In genomic region chr2:216576611-216577010, GRCh38 we compare ENCODE assay signal across 31 cellular contexts.
"Had no signal": no experiment of that assay in that cellular context is flagged by ENCODE, and none has a peak within 500 bp of the region (broad histone marks: within the 10 kb centered on the region; RNA-seq: fewer than 3 reads in every experiment).

No MANE protein-coding gene starts in this region.

- H2AFZ ChIP-seq: PC-9 had no signal

- H3K27ac ChIP-seq: KMS-11, PC-9, RWPE1, SJSA1 had no signal

- H3K36me3 ChIP-seq: MG63, SJSA1 had no signal

- H3K4me2 ChIP-seq: KMS-11 had no signal

- H3K27me3 ChIP-seq: MG63, SJSA1 had no signal

- DNase-seq: Kasumi-1, MG63, NCI-H1048, NCI-H1092 treated with DMSO at 0.1 percent for 48 hours, NCI-H1105 treated with DMSO at 0.1 percent for 48 hours, NCI-H1417, NCI-H1436, NCI-H146, NCI-H1694 treated with DMSO at 0.1 percent for 48 hours, NCI-H187 treated with DMSO at 0.1 percent for 48 hours, NCI-H2029, NCI-H2081, NCI-H2171 treated with DMSO at 0.1 percent for 48 hours, NCI-H2227 treated with DMSO at 0.1 percent for 48 hours, NCI-H446 treated with DMSO at 0.1 percent for 48 hours, NCI-H510A, NCI-H524, NCI-H526, NCI-H69, NCI-H748 treated with DMSO at 0.1 percent for 48 hours, NCI-H82, PC-9, SHP77, SIG-M5, SK-N-SH, SW 1271 had no signal

- H3K4me3 ChIP-seq: MG63, PC-9, SJSA1 had no signal

- ATAC-seq: Panc1, Right ventricle myocardium inferior had no signal

- H3K9me3 ChIP-seq: MG63, SK-N-SH had no signal

- H3K9ac ChIP-seq: KMS-11, SK-N-SH had no signal
